Comparison of ENCODE assay signal across 10 cellular contexts in the genomic region with DNA sequence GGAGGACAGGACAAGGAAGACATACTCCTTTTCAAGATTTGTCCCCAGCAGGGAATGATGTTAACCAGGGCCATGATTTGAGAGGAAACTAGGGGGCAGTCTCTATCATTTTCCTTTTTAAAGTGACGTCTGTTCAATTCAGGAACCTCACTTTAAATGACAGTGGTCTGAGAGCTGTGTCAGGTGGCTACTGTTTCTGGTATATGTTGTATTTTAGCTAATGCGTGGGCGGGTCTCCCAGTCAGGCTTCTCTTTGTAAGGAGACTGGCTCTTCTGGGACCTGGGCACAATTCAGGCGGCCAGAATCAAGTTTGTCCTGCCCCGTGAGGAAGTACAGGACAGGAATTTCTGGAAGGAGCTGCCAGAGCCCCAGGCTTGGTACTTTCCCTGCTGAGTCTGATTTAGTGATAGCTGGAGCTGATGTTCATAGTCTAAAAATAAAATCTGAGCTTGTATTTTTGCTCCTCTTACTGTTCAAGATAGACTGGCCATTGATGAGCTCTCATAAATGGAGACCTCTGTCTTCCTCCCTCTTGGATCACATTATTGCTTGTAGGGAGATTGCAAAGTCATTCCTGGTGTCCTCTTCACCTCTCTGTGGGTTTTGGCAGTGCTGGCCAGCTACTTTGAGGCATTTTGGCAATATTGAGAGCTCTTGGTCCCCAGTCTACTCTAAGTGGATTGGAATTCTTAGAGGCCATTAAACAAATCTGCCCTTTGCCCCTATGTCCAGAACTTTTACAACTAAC. TPM values are rescaled to one million over a fixed set of nuclear protein-coding genes. Genes with fewer than 3 reads are reported as not detected.
DNase-seq lines count a peak whose midpoint lies in the region; ATAC-seq and TF ChIP-seq lines count a peak whose summit lies in the region.
"Had no signal": no experiment of that assay in that cellular context is flagged by ENCODE, and none has a peak within 500 bp of the region (broad histone marks: within the 10 kb centered on the region; RNA-seq: fewer than 3 reads in every experiment).

No MANE protein-coding gene starts in this region.

- H3K27me3 ChIP-seq in esophagus squamous epithelium (no peaks in the 10 kb centered on the region), osteoblast (ENCODE audit: insufficient read depth, low read length) (no peaks in the 10 kb centered on the region)
- H3K27me3 ChIP-seq: testis had no signal

- H3K27ac ChIP-seq in C4-2B (peak overlapping the region; percentile 71), esophagus squamous epithelium (peak overlapping the region; percentile 46 to 70 (median 62)), osteoblast (ENCODE audit: low read depth, low read length) (peak overlapping the region; percentile 42)
- H3K27ac ChIP-seq: testis had no signal

- peak; percentile 24 for TF ChIP-seq CTCF in C4-2B (conservative IDR thresholded peaks at IDR 0.05)
- TF ChIP-seq CTCF in LNCAP (IDR thresholded peaks at IDR 0.05), result peak; percentile 18; the same call in 1 of the 2 replicates
- peak in 2 of 6 experiments; percentile 5 to 20 for TF ChIP-seq CTCF in esophagus squamous epithelium (IDR thresholded peaks at IDR 0.05)
- no peak for TF ChIP-seq CTCF in osteoblast (IDR thresholded peaks at IDR 0.05; ENCODE audit: extremely low read depth, low read depth, low read length)

- no peak overlapping the region for H2AFZ ChIP-seq in osteoblast (ENCODE audit: low read length)

- H3K4me2 ChIP-seq in osteoblast (ENCODE audit: insufficient read depth, low read length), result peak overlapping the region; percentile 10

- H3K9me3 ChIP-seq in esophagus squamous epithelium (no peaks in the 10 kb centered on the region), osteoblast (ENCODE audit: low read depth, low read length) (no peaks in the 10 kb centered on the region)
- H3K9me3 ChIP-seq: testis had no signal

- ATAC-seq in GM21619 (IDR thresholded peaks at IDR 0.05; ENCODE audit: unreplicated experiment), result no peak

- no peak for DNase-seq in esophagus squamous epithelium (lab: John Stamatoyannopoulos, UW)
- peak; percentile 85 for DNase-seq in osteoblast (ENCODE audit: insufficient read length, low spot score, missing footprints)
- no peak for DNase-seq in NCI-H748 (lab: John Stamatoyannopoulos, UW; ENCODE audit: unreplicated experiment)
- no peak for DNase-seq in stimulated activated CD4-positive, alpha-beta T cell treated with anti-CD3 and anti-CD28 coated beads, Interleukin-1b, Interleukin-23, amount 100 ng/mL, for 48 hours
- DNase-seq in dermis blood vessel endothelial cell, result no peak
- DNase-seq: DMS 273 treated with DMSO at 0.1 percent for 48 hours, testis had no signal

- H4K20me1 ChIP-seq in osteoblast (ENCODE audit: insufficient read depth, low read length), result no peaks in the 10 kb centered on the region

- no peak for TF ChIP-seq POLR2A in esophagus squamous epithelium (IDR thresholded peaks at IDR 0.05)

- WGBS in esophagus squamous epithelium, 2 donors, result 16 to 26% methylated on average over 2 to 5 of the region's 5 CpGs

- intact Hi-C loops in esophagus squamous epithelium (cut with DNase I), result no loop called here

- peaks cover 35% of the 10 kb centered on the region for H3K79me2 ChIP-seq in osteoblast (ENCODE audit: insufficient read depth, low read length)

- H3K36me3 ChIP-seq in esophagus squamous epithelium, result peaks cover 6 to 59% (median 12%) of the 10 kb centered on the region in 3 donors
- H3K36me3 ChIP-seq in osteoblast (ENCODE audit: insufficient read depth, low read length), result peaks cover 6% of the 10 kb centered on the region

- H3K4me3 ChIP-seq in esophagus squamous epithelium (no peak overlapping the region), osteoblast (ENCODE audit: insufficient read depth, low read length) (no peak overlapping the region)
- H3K4me3 ChIP-seq: testis had no signal

- H3K4me1 ChIP-seq in esophagus squamous epithelium (peaks cover 10 to 49% (median 28%) of the 10 kb centered on the region in 3 donors), osteoblast (ENCODE audit: insufficient read depth, low read length) (peaks cover 25% of the 10 kb centered on the region)

RNA-seq across cellular contexts. Expression of gene SQOR, which starts 25.6 kb away (rescaled TPM):
- total RNA-seq in esophagus squamous epithelium (100 to 1,000 TPM in 3 of 4 donors, 10 to 100 TPM in 1; 88.7 to 178 (median 128) TPM), osteoblast (122 and 134 TPM in 2 replicates), dermis blood vessel endothelial cell (128 and 161 TPM in 2 replicates)
